1 cellular context compared by ENCODE assay signal in the genomic region with DNA sequence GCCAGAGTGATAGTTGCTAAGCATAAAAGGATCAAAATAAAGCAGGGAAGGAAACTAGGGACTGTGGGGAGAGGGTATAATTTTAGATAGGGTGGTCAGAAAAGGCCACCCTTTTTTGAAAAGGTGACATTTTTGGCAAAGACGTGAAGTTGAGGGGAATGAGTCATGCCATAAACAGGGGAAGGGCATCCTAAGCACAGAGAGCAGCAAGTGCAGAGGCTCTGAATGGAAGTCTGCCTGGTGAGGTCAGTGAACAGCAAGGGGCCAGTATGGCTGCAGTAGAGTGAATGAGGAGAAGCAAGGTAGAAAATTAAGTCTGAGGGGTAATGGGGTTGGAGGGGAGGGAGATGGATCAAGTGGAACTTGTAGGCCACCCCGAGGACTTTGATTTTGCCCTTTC.
TF ChIP-seq lines count a peak whose summit lies in the region.

No MANE protein-coding gene starts in this region.

TF ChIP-seq in IMR-90, 13 proteins besides CTCF, POLR2A, EP300 and RAD21:
- TF ChIP-seq FOS (IDR thresholded peaks at IDR 0.05; ENCODE audit: low read depth, low read length) (no peak), ELK1 (IDR thresholded peaks at IDR 0.05; ENCODE audit: borderline replicate concordance, low read depth, low read length) (no peak), CHD1 (IDR thresholded peaks at IDR 0.05; ENCODE audit: low read depth, low read length) (no peak), RCOR1 (IDR thresholded peaks at IDR 0.05; ENCODE audit: insufficient replicate concordance, low read length) (no peak)
